22 cellular contexts compared by ENCODE assay signal in the genomic region with DNA sequence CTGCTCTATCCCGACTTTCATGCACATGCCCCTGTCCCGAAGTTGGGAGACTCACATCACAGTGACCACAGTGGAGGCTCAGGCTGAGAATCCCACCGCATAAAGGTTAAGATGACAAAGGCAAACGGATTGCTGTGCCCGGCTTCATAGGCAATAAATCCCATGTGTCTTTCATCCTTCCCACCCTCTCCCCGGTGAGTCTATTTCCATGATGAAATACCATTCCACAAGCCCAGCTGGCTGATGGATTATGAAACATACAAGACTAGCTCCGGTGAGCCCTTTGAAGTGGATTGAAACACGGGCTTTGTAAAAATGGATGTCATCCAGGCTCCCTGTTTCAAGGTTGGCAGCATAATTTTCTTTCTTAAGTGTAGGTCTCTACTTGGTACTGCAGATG.
"Had no signal": no experiment of that assay in that cellular context is flagged by ENCODE, and none has a peak within 500 bp of the region (broad histone marks: within the 10 kb centered on the region; RNA-seq: fewer than 3 reads in every experiment).

No MANE protein-coding gene starts in this region.

- H3K27me3 ChIP-seq: brain microvascular endothelial cell, gastrocnemius medialis, heart left ventricle, upper lobe of left lung had no signal

- H3K9ac ChIP-seq: parathyroid adenoma had no signal

- H2AFZ ChIP-seq: parathyroid adenoma had no signal

- DNase-seq: activated B cell treated with CpG ODN at 0.5 μM for 24 hours; activated CD4-positive, alpha-beta memory T cell treated with anti-CD3 and anti-CD28 coated beads, Interleukin-2, amount 10 ng/mL, durations not matched to agents 7 days and 5 days; activated CD4-positive, alpha-beta T cell treated with anti-CD3 and anti-CD28 coated beads for 48 hours; activated CD8-positive, alpha-beta memory T cell treated with anti-CD3 and anti-CD28 coated beads, Interleukin-2, amount 10 ng/mL, durations not matched to agents 7 days and 5 days; activated naive CD4-positive, alpha-beta T cell treated with Interleukin-2 at 50 U/mL for 16 hours; activated T-cell treated with anti-CD3 and anti-CD28 coated beads, Interleukin-2, amount 50 U/mL, for 1 hour; anterior cingulate cortex; brain microvascular endothelial cell; erythroblast; gastrocnemius medialis; heart left ventricle; immature natural killer cell; mesenchymal stem cell; natural killer cell; stimulated activated naive B cell treated with anti-CD40 and anti-IgM and Interleukin-4, amounts not matched to agents 10 μg/mL and 1 μg/mL and 100 μg/mL, for 72 hours; T-helper 1 cell; T-helper 9 cell; upper lobe of left lung had no signal

- H3K27ac ChIP-seq: brain microvascular endothelial cell, coronary artery, gastrocnemius medialis, heart left ventricle, parathyroid adenoma, thoracic aorta, upper lobe of left lung had no signal

- H3K4me1 ChIP-seq: gastrocnemius medialis, heart left ventricle, parathyroid adenoma, upper lobe of left lung had no signal

- H3K79me2 ChIP-seq: parathyroid adenoma had no signal

- H3K9me3 ChIP-seq: gastrocnemius medialis, thoracic aorta, upper lobe of left lung had no signal

- FAIRE-seq: endometrium had no signal

- H3K4me3 ChIP-seq: coronary artery, gastrocnemius medialis, heart left ventricle, thoracic aorta, upper lobe of left lung had no signal

- ATAC-seq: activated CD8-positive, alpha-beta memory T cell treated with anti-CD3 and anti-CD28 coated beads, Interleukin-2, amount 10 ng/mL, durations not matched to agents 7 days and 5 days; gastrocnemius medialis; heart left ventricle; natural killer cell; stimulated activated naive B cell treated with anti-CD40 and anti-IgM and Interleukin-4, amounts not matched to agents 10 μg/mL and 1 μg/mL and 100 μg/mL, for 72 hours had no signal

- H3K36me3 ChIP-seq: brain microvascular endothelial cell, gastrocnemius medialis, heart left ventricle, thoracic aorta, upper lobe of left lung had no signal
